Comparison of ENCODE assay signal across 8 cellular contexts in genomic region chr5:178839319-178839704, GRCh38. TPM values are rescaled to one million over a fixed set of nuclear protein-coding genes. Genes with fewer than 3 reads are reported as not detected.
DNase-seq lines count a peak whose midpoint lies in the region; ATAC-seq and TF ChIP-seq lines count a peak whose summit lies in the region.

No MANE protein-coding gene starts in this region.

- no peak overlapping the region for H3K9ac ChIP-seq in Karpas-422 (ENCODE audit: low read length)
- no peak overlapping the region for H3K9ac ChIP-seq in mesendoderm (ENCODE audit: low read length)

- no peak overlapping the region for H3K23ac ChIP-seq in mesendoderm (ENCODE audit: low read length)

- H3K4me3 ChIP-seq in Karpas-422 (ENCODE audit: low read length), result no peak overlapping the region
- no peak overlapping the region for H3K4me3 ChIP-seq in choroid plexus epithelial cell (ENCODE audit: low read depth, low read length)
- no peak overlapping the region for H3K4me3 ChIP-seq in mesendoderm (ENCODE audit: low read length)
- no peak overlapping the region for H3K4me3 ChIP-seq in stomach

- H2AFZ ChIP-seq in Karpas-422 (ENCODE audit: low read length), result no peak overlapping the region

- H2BK5ac ChIP-seq in mesendoderm (ENCODE audit: low read length), result no peak overlapping the region

- no peak for TF ChIP-seq POLR2A in stomach (IDR thresholded peaks at IDR 0.05)

- no peaks in the 10 kb centered on the region for H3K27me3 ChIP-seq in Karpas-422 (ENCODE audit: low read length)
- H3K27me3 ChIP-seq in mesendoderm (ENCODE audit: insufficient read depth, low read length, poor library complexity), result no peaks in the 10 kb centered on the region
- no peaks in the 10 kb centered on the region for H3K27me3 ChIP-seq in stomach

- H3K36me3 ChIP-seq in Karpas-422 (ENCODE audit: insufficient read depth, low read length) (no peaks in the 10 kb centered on the region), mesendoderm (ENCODE audit: control insufficient read depth, insufficient read depth, low read length) (no peaks in the 10 kb centered on the region), stomach (no peaks in the 10 kb centered on the region)

- H3K27ac Mint-ChIP-seq in CD14-positive monocyte, result no peak overlapping the region

- H4K5ac ChIP-seq in mesendoderm (ENCODE audit: low read length), result no peak overlapping the region

- H3K18ac ChIP-seq in mesendoderm (ENCODE audit: low read length), result no peak overlapping the region

- WGBS in mesendoderm (ENCODE audit: extremely low coverage, insufficient coverage, low lambda C conversion rate), result no CpG with 5 or more reads among the region's 6 CpGs
- 12 to 38% (median 13%) methylated on average over 4 to 6 of the region's 6 CpGs for WGBS in stomach, 5 donors

- no peaks in the 10 kb centered on the region for H3K79me2 ChIP-seq in Karpas-422 (ENCODE audit: low read length)
- no peaks in the 10 kb centered on the region for H3K79me2 ChIP-seq in mesendoderm (ENCODE audit: control insufficient read depth, insufficient read depth, low read length)

- DNase-seq in CD14-positive monocyte (ENCODE audit: low spot score), result no peak
- peak; percentile 78 for DNase-seq in Karpas-422
- peak; percentile 20 for DNase-seq in UCSD-AML1 (lab: John Stamatoyannopoulos, UW; ENCODE audit: unreplicated experiment)
- DNase-seq in choroid plexus epithelial cell (ENCODE audit: low read depth), result peak; percentile 35
- DNase-seq in mesendoderm, result peak; percentile 42
- DNase-seq in stomach, result peak; percentile 66

- H3K27ac ChIP-seq in Karpas-422 (ENCODE audit: low read length), result no peak overlapping the region
- H3K27ac ChIP-seq in mesendoderm (ENCODE audit: low read depth, low read length), result no peak overlapping the region
- H3K27ac ChIP-seq in stomach, result no peak overlapping the region

- H4K20me1 ChIP-seq in Karpas-422 (ENCODE audit: insufficient read depth, low read depth, low read length), result no peaks in the 10 kb centered on the region

- H2BK15ac ChIP-seq in mesendoderm (replicated peaks; ENCODE audit: low read depth), result no peak overlapping the region

- H3K36me3 Mint-ChIP-seq in CD14-positive monocyte, result no peaks in the 10 kb centered on the region

- TF ChIP-seq CTCF in CD14-positive monocyte (IDR thresholded peaks at IDR 0.05) (peak; percentile 71), choroid plexus epithelial cell (conservative IDR thresholded peaks at IDR 0.05; ENCODE audit: low read depth, low read length) (peak; percentile 67), stomach (IDR thresholded peaks at IDR 0.05) (peak in 5 of 7 experiments; percentile 45 to 70 (median 56))

- TF ChIP-seq EP300 in stomach (IDR thresholded peaks at IDR 0.05), result no peak

- H2AK5ac ChIP-seq in mesendoderm (ENCODE audit: low read length), result no peak overlapping the region

- no peaks in the 10 kb centered on the region for H3K4me1 Mint-ChIP-seq in CD14-positive monocyte

- no peak overlapping the region for H3K4ac ChIP-seq in mesendoderm (ENCODE audit: low read depth, low read length)

- H3K9me2 ChIP-seq in Karpas-422 (replicated peaks; ENCODE audit: insufficient read depth, low read length), result no peaks in the 10 kb centered on the region

- H3K9me3 ChIP-seq in Karpas-422 (ENCODE audit: low read length) (no peaks in the 10 kb centered on the region), stomach (no peaks in the 10 kb centered on the region)

- H3K4me1 ChIP-seq in Karpas-422 (ENCODE audit: low read length) (no peaks in the 10 kb centered on the region), mesendoderm (ENCODE audit: control insufficient read depth, low read depth, low read length) (no peaks in the 10 kb centered on the region), stomach (peaks cover 0 to 8% (median 2%) of the 10 kb centered on the region in 4 donors)

- no peak overlapping the region for H3K56ac ChIP-seq in mesendoderm (ENCODE audit: low read length)

- peaks cover 2 to 6% (median 4%) of the 10 kb centered on the region in 3 donors for H3K27me3 Mint-ChIP-seq in CD14-positive monocyte (ENCODE audit: low read depth in 3 of 3)

- H4K8ac ChIP-seq in mesendoderm (ENCODE audit: low read depth, low read length), result no peak overlapping the region

- ATAC-seq in HG03460 (IDR thresholded peaks at IDR 0.05; ENCODE audit: unreplicated experiment), result no peak
- no peak for ATAC-seq in GM18498 (IDR thresholded peaks at IDR 0.05; ENCODE audit: unreplicated experiment)

- no peaks in the 10 kb centered on the region for H3K79me1 ChIP-seq in mesendoderm (ENCODE audit: low read length)

- intact Hi-C loops in CD14-positive monocyte (cut with micrococcal nuclease), result loop anchor here (5.0 kb wide), 1 partner anchor 107 kb away; the partner anchor contains the start of gene ZNF354A (in 2 of the 2)
- intact Hi-C loops in stomach (cut with DNase I; ENCODE audit: low total_unique reads), result no loop called here

- no peak overlapping the region for H3K4me3 Mint-ChIP-seq in CD14-positive monocyte

- no peak overlapping the region for H3K4me2 ChIP-seq in Karpas-422 (ENCODE audit: low read depth, low read length, poor library complexity, severe bottlenecking)
- no peak overlapping the region for H3K4me2 ChIP-seq in mesendoderm (ENCODE audit: low read length)

- H2BK120ac ChIP-seq in mesendoderm (ENCODE audit: low read depth, low read length), result no peak overlapping the region

- peaks cover 0 to 6% (median 0%) of the 10 kb centered on the region in 7 donors for H3K9me3 Mint-ChIP-seq in CD14-positive monocyte

RNA-seq across cellular contexts. Expression of gene ZNF354B, which starts 20.4 kb away (rescaled TPM):
- polyA plus RNA-seq in CD14-positive monocyte, result 1 to 10 TPM in 1 of 2 donors, under 1 TPM in 1; 0.94 to 1.1 TPM
- total RNA-seq in Karpas-422 (2014; rRNA removed; shearing (Covaris generic); ENCODE audit: low replicate concordance), result 2.2 and 3.4 TPM in 2 replicates
- 5.0 TPM for polyA plus RNA-seq in mesendoderm (2013, experiment 1 of 2)
- 4.6 TPM for polyA plus RNA-seq in mesendoderm (2013, experiment 2 of 2)
- 10 to 100 TPM in 4 of 5 donors, 1 to 10 TPM in 1; 7.5 to 39.7 (median 23.3) TPM for total RNA-seq in stomach
- 10 to 100 TPM in 1 of 3 donors, 1 to 10 TPM in 2; 2.1 to 10.4 (median 2.7) TPM for polyA plus RNA-seq in stomach

RNA-seq across cellular contexts. Expression of gene ZFP2, which starts 56.4 kb away (rescaled TPM):
- polyA plus RNA-seq in CD14-positive monocyte (not detected), stomach (1 to 10 TPM in 2 of 3 donors, under 1 TPM in 1; 1.00 to 1.5 (median 1.2) TPM)
- total RNA-seq in Karpas-422 (2014; rRNA removed; shearing (Covaris generic); ENCODE audit: low replicate concordance), result 0.43 TPM in 1 of 2 replicates, not detected in the other
- polyA plus RNA-seq in mesendoderm (2013, experiment 1 of 2), result 0.21 TPM
- polyA plus RNA-seq in mesendoderm (2013, experiment 2 of 2), result 0.15 TPM
- 100 to 1,000 TPM in 1 of 5 donors, 1 to 10 TPM in 3, under 1 TPM in 1; 0.87 to 128 (median 1.4) TPM for total RNA-seq in stomach
